13 cellular contexts compared by ENCODE assay signal in the genomic region with DNA sequence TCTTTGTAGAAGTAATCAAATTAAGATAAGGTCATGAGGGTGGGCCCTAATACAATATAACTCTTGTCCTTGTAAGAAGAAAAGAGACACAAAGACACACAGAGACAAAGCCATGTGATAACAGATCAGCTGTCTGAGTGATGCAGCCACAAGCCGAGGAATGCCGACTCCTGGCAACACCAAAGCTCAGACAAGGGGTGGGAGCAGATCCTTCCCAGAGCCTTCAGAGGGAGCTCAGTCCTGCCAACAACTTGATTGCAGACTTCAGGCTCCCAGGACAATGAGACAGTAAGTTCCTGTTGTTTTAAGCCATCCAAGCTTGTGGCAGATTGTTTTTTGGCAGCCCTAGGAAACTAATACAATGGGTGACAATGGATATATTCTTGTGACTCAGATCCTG.
DNase-seq lines count a peak whose midpoint lies in the region; ATAC-seq and TF ChIP-seq lines count a peak whose summit lies in the region.
"Had no signal": no experiment of that assay in that cellular context is flagged by ENCODE, and none has a peak within 500 bp of the region (broad histone marks: within the 10 kb centered on the region; RNA-seq: fewer than 3 reads in every experiment).

No MANE protein-coding gene starts in this region.

- H3K4me1 Mint-ChIP-seq in endothelial cell (ENCODE audit: unreplicated experiment), result peaks cover 8% of the 10 kb centered on the region
- no peaks in the 10 kb centered on the region for H3K4me1 Mint-ChIP-seq in activated naive CD4-positive, alpha-beta T cell treated with anti-CD3 and anti-CD28 coated beads, Interleukin-2, amount 10 ng/mL, durations not matched to agents 7 days and 5 days
- no peaks in the 10 kb centered on the region for H3K4me1 Mint-ChIP-seq in stimulated activated naive CD8-positive, alpha-beta T cell treated with anti-CD3 and anti-CD28 coated beads, Interleukin-15, amount 100 ng/mL, for 72 hours
- H3K4me1 Mint-ChIP-seq: CD4-positive, CD25-positive, alpha-beta regulatory T cell; CD8-positive, alpha-beta memory T cell; H9 had no signal

- no peak overlapping the region for H4K8ac ChIP-seq in mesendoderm (ENCODE audit: low read depth, low read length)

- peaks cover 4% of the 10 kb centered on the region for H3K9me3 Mint-ChIP-seq in endothelial cell (ENCODE audit: unreplicated experiment)
- H3K9me3 Mint-ChIP-seq in activated naive CD4-positive, alpha-beta T cell treated with anti-CD3 and anti-CD28 coated beads, Interleukin-2, amount 10 ng/mL, durations not matched to agents 7 days and 5 days, result peaks cover 5% of the 10 kb centered on the region
- peaks cover 4 to 13% of the 10 kb centered on the region in 2 donors for H3K9me3 Mint-ChIP-seq in stimulated activated naive CD8-positive, alpha-beta T cell treated with anti-CD3 and anti-CD28 coated beads, Interleukin-15, amount 100 ng/mL, for 72 hours
- H3K9me3 Mint-ChIP-seq: H9 had no signal

- no peak overlapping the region for H2AK5ac ChIP-seq in mesendoderm (ENCODE audit: low read length)

- no peak overlapping the region for H3K4me2 ChIP-seq in mesendoderm (ENCODE audit: low read length)

- H3K4ac ChIP-seq in mesendoderm (ENCODE audit: low read depth, low read length), result no peak overlapping the region

- H3K4me3 ChIP-seq in mesendoderm (ENCODE audit: low read length), result no peak overlapping the region

- TF ChIP-seq CTCF in endothelial cell (IDR thresholded peaks at IDR 0.05; ENCODE audit: unreplicated experiment), result no peak

- no peaks in the 10 kb centered on the region for H3K79me1 ChIP-seq in mesendoderm (ENCODE audit: low read length)

- ATAC-seq in stimulated activated naive CD8-positive, alpha-beta T cell treated with anti-CD3 and anti-CD28 coated beads, Interleukin-15, amount 100 ng/mL, for 72 hours, result no peak
- no peak for ATAC-seq in HG02642 (IDR thresholded peaks at IDR 0.05; ENCODE audit: poor library complexity, unreplicated experiment)

- H3K27me3 Mint-ChIP-seq in endothelial cell (ENCODE audit: unreplicated experiment), result no peaks in the 10 kb centered on the region
- H3K27me3 Mint-ChIP-seq in activated naive CD4-positive, alpha-beta T cell treated with anti-CD3 and anti-CD28 coated beads, Interleukin-2, amount 10 ng/mL, durations not matched to agents 7 days and 5 days, result no peaks in the 10 kb centered on the region
- no peaks in the 10 kb centered on the region for H3K27me3 Mint-ChIP-seq in stimulated activated naive CD8-positive, alpha-beta T cell treated with anti-CD3 and anti-CD28 coated beads, Interleukin-15, amount 100 ng/mL, for 72 hours
- H3K27me3 Mint-ChIP-seq: CD4-positive, CD25-positive, alpha-beta regulatory T cell; CD8-positive, alpha-beta memory T cell had no signal

- H3K18ac ChIP-seq in mesendoderm (ENCODE audit: low read length), result no peak overlapping the region

- no peaks in the 10 kb centered on the region for H3K79me2 ChIP-seq in mesendoderm (ENCODE audit: control insufficient read depth, insufficient read depth, low read length)

- CTCF ChIA-PET in activated naive CD4-positive, alpha-beta T cell treated with anti-CD3 and anti-CD28 coated beads, Interleukin-2, amount 10 ng/mL, durations not matched to agents 7 days and 5 days (lab: Charles Lee), result no interaction called here

- DNase-seq in HT1080 (ENCODE audit: low read depth) (peak; percentile 8), endothelial cell (ENCODE audit: low spot score) (no peak), mesendoderm (peak; percentile 70)
- no peak for DNase-seq in activated naive CD4-positive, alpha-beta T cell treated with anti-CD3 and anti-CD28 coated beads, Interleukin-2, amount 10 ng/mL, durations not matched to agents 7 days and 5 days
- no peak for DNase-seq in stimulated activated naive CD8-positive, alpha-beta T cell treated with anti-CD3 and anti-CD28 coated beads, Interleukin-15, amount 100 ng/mL, for 72 hours
- DNase-seq: BE2C; C1 segment of cervical spinal cord; CD4-positive, CD25-positive, alpha-beta regulatory T cell; CD8-positive, alpha-beta memory T cell; COR-L47; GOT3; H9 had no signal

- H2BK15ac ChIP-seq in mesendoderm (replicated peaks; ENCODE audit: low read depth), result no peak overlapping the region

- H3K9ac ChIP-seq in mesendoderm (ENCODE audit: low read length), result no peak overlapping the region

- H3K27ac ChIP-seq in mesendoderm (ENCODE audit: low read depth, low read length), result no peak overlapping the region

- no peaks in the 10 kb centered on the region for H3K27me3 ChIP-seq in mesendoderm (ENCODE audit: insufficient read depth, low read length, poor library complexity)
- H3K27me3 ChIP-seq: BE2C had no signal

- no peak overlapping the region for H2BK5ac ChIP-seq in mesendoderm (ENCODE audit: low read length)

- H3K56ac ChIP-seq in mesendoderm (ENCODE audit: low read length), result no peak overlapping the region

- no peaks in the 10 kb centered on the region for H3K36me3 Mint-ChIP-seq in endothelial cell (ENCODE audit: low read depth, unreplicated experiment)
- H3K36me3 Mint-ChIP-seq in activated naive CD4-positive, alpha-beta T cell treated with anti-CD3 and anti-CD28 coated beads, Interleukin-2, amount 10 ng/mL, durations not matched to agents 7 days and 5 days, result no peaks in the 10 kb centered on the region
- H3K36me3 Mint-ChIP-seq: CD4-positive, CD25-positive, alpha-beta regulatory T cell had no signal

- H2BK120ac ChIP-seq in mesendoderm (ENCODE audit: low read depth, low read length), result no peak overlapping the region

- H4K5ac ChIP-seq in mesendoderm (ENCODE audit: low read length), result no peak overlapping the region

- H3K4me1 ChIP-seq in mesendoderm (ENCODE audit: control insufficient read depth, low read depth, low read length), result no peaks in the 10 kb centered on the region
- H3K4me1 ChIP-seq: BE2C had no signal

- no peaks in the 10 kb centered on the region for H3K36me3 ChIP-seq in mesendoderm (ENCODE audit: control insufficient read depth, insufficient read depth, low read length)
- H3K36me3 ChIP-seq: BE2C had no signal

- no peak overlapping the region for H3K23ac ChIP-seq in mesendoderm (ENCODE audit: low read length)

- peak overlapping the region; percentile 63 for H3K27ac Mint-ChIP-seq in endothelial cell (ENCODE audit: unreplicated experiment)
- no peak overlapping the region for H3K27ac Mint-ChIP-seq in activated naive CD4-positive, alpha-beta T cell treated with anti-CD3 and anti-CD28 coated beads, Interleukin-2, amount 10 ng/mL, durations not matched to agents 7 days and 5 days
- no peak overlapping the region for H3K27ac Mint-ChIP-seq in stimulated activated naive CD8-positive, alpha-beta T cell treated with anti-CD3 and anti-CD28 coated beads, Interleukin-15, amount 100 ng/mL, for 72 hours
- H3K27ac Mint-ChIP-seq: CD4-positive, CD25-positive, alpha-beta regulatory T cell; H9 had no signal

- WGBS in mesendoderm (ENCODE audit: extremely low coverage, insufficient coverage, low lambda C conversion rate), result no CpG with 5 or more reads among the region's 2 CpGs

- no peak overlapping the region for H3K4me3 Mint-ChIP-seq in endothelial cell (ENCODE audit: unreplicated experiment)
- no peak overlapping the region for H3K4me3 Mint-ChIP-seq in activated naive CD4-positive, alpha-beta T cell treated with anti-CD3 and anti-CD28 coated beads, Interleukin-2, amount 10 ng/mL, durations not matched to agents 7 days and 5 days
- no peak overlapping the region for H3K4me3 Mint-ChIP-seq in stimulated activated naive CD8-positive, alpha-beta T cell treated with anti-CD3 and anti-CD28 coated beads, Interleukin-15, amount 100 ng/mL, for 72 hours
- H3K4me3 Mint-ChIP-seq: CD4-positive, CD25-positive, alpha-beta regulatory T cell; CD8-positive, alpha-beta memory T cell; H9 had no signal

Comparison
In these comparisons a context has a peak if more than half of its experiments do, and no peak if none do; other contexts are left out.
1. DNase-seq: peak in HT1080 (single experiment) and mesendoderm (single experiment); none in endothelial cell (single experiment), activated naive CD4-positive, alpha-beta T cell treated with anti-CD3 and anti-CD28 coated beads, Interleukin-2, amount 10 ng/mL, durations not matched to agents 7 days and 5 days (single experiment) and stimulated activated naive CD8-positive, alpha-beta T cell treated with anti-CD3 and anti-CD28 coated beads, Interleukin-15, amount 100 ng/mL, for 72 hours (0 of 2).